Comparison of ENCODE assay signal across 10 cellular contexts in genomic region chr10:9608592-9608991, GRCh38.
A peak's percentile ranks its signal among the peaks of the same experiment; 100 is the strongest.
DNase-seq lines count a peak whose midpoint lies in the region; ATAC-seq and TF ChIP-seq lines count a peak whose summit lies in the region.
"Had no signal": no experiment of that assay in that cellular context is flagged by ENCODE, and none has a peak within 500 bp of the region (broad histone marks: within the 10 kb centered on the region; RNA-seq: fewer than 3 reads in every experiment).

No MANE protein-coding gene starts in this region.

- H3K4me3 Mint-ChIP-seq in natural killer cell: no peak overlapping the region
- H3K4me3 Mint-ChIP-seq: activated T-helper 1 cell treated with anti-CD3 and anti-CD28 coated beads, Interleukin-12 subunit alpha, Interleukin-12 subunit beta, Interleukin-2, Interleukin-4 antibody, amounts not matched to agents 30 ng/mL and 10 ng/mL and 1 ng/mL, durations not matched to agents 14 hours and 24 hours and 36 hours had no signal

- no peak overlapping the region for H3K27ac ChIP-seq in RWPE2 (ENCODE audit: poor library complexity, severe bottlenecking)
- H3K27ac ChIP-seq in effector memory CD4-positive, alpha-beta T cell (ENCODE audit: insufficient read depth, low read length, poor library complexity, severe bottlenecking): no peak overlapping the region
- H3K27ac ChIP-seq: WERI-Rb-1 had no signal

- no peak overlapping the region for H3K27ac Mint-ChIP-seq in natural killer cell
- H3K27ac Mint-ChIP-seq: activated T-helper 1 cell treated with anti-CD3 and anti-CD28 coated beads, Interleukin-12 subunit alpha, Interleukin-12 subunit beta, Interleukin-2, Interleukin-4 antibody, amounts not matched to agents 30 ng/mL and 10 ng/mL and 1 ng/mL, durations not matched to agents 14 hours and 24 hours and 36 hours had no signal

- ATAC-seq in RWPE2 (ENCODE audit: low read depth) (no peak), natural killer cell (no peak)

- H3K27me3 Mint-ChIP-seq in natural killer cell (ENCODE audit: low read depth in 2 of 2): no peaks in the 10 kb centered on the region

- H3K36me3 ChIP-seq in RWPE2 (ENCODE audit: low read depth): no peaks in the 10 kb centered on the region
- no peaks in the 10 kb centered on the region for H3K36me3 ChIP-seq in effector memory CD4-positive, alpha-beta T cell (ENCODE audit: control insufficient read depth, insufficient read depth, low read length)
- H3K36me3 ChIP-seq: WERI-Rb-1 had no signal

- TF ChIP-seq CTCF in GM12865 (IDR thresholded peaks at IDR 0.05; ENCODE audit: insufficient read depth, low read depth, low read length, missing control alignments) (peak; percentile 2), RWPE2 (IDR thresholded peaks at IDR 0.05; ENCODE audit: poor library complexity, severe bottlenecking) (peak; percentile 79), foreskin fibroblast (IDR thresholded peaks at IDR 0.05; ENCODE audit: low read depth, low read length) (peak; percentile 35), retinal pigment epithelial cell (conservative IDR thresholded peaks at IDR 0.05; ENCODE audit: low read depth, low read length) (peak; percentile 57), natural killer cell (IDR thresholded peaks at IDR 0.05) (no peak)

- H3K4me1 Mint-ChIP-seq in natural killer cell: no peaks in the 10 kb centered on the region

- H3K36me3 Mint-ChIP-seq in natural killer cell: no peaks in the 10 kb centered on the region

- peaks cover 2% of the 10 kb centered on the region in 2 donors for H3K9me3 Mint-ChIP-seq in natural killer cell
- H3K9me3 Mint-ChIP-seq: activated T-helper 1 cell treated with anti-CD3 and anti-CD28 coated beads, Interleukin-12 subunit alpha, Interleukin-12 subunit beta, Interleukin-2, Interleukin-4 antibody, amounts not matched to agents 30 ng/mL and 10 ng/mL and 1 ng/mL, durations not matched to agents 14 hours and 24 hours and 36 hours had no signal

- H3K4me3 ChIP-seq in GM12865 (ENCODE audit: low read depth, low read length) (no peak overlapping the region), RWPE2 (ENCODE audit: severe bottlenecking) (no peak overlapping the region), foreskin fibroblast (ENCODE audit: low read depth in 1 of 2, low read length in 2 of 2) (no peak overlapping the region), retinal pigment epithelial cell (ENCODE audit: low read length) (no peak overlapping the region)
- no peak overlapping the region for H3K4me3 ChIP-seq in effector memory CD4-positive, alpha-beta T cell (ENCODE audit: insufficient read depth, low read depth, low read length, poor library complexity, severe bottlenecking)

- no peaks in the 10 kb centered on the region for H3K27me3 ChIP-seq in RWPE2 (ENCODE audit: insufficient read depth, poor library complexity, severe bottlenecking)
- no peaks in the 10 kb centered on the region for H3K27me3 ChIP-seq in effector memory CD4-positive, alpha-beta T cell (replicated peaks; ENCODE audit: control insufficient read depth, insufficient read depth, low read length, poor library complexity, severe bottlenecking)

- DNase-seq in GM12865 (ENCODE audit: low read depth) (no peak), RWPE2 (ENCODE audit: low spot score) (no peak), foreskin fibroblast (peak in 1 of 2 donors; percentile 60), retinal pigment epithelial cell (ENCODE audit: low read depth) (no peak), globus pallidus (ENCODE audit: low spot score) (no peak), natural killer cell (no peak)
- DNase-seq in effector memory CD4-positive, alpha-beta T cell: no peak
- DNase-seq: stimulated activated CD4-positive, alpha-beta T cell treated with anti-CD3 and anti-CD28 coated beads, Interleukin-1b, Interleukin-23, amount 100 ng/mL, for 48 hours; WERI-Rb-1 had no signal

- H3K9me3 ChIP-seq in RWPE2 (ENCODE audit: severe bottlenecking): peaks cover 2% of the 10 kb centered on the region
- H3K9me3 ChIP-seq in effector memory CD4-positive, alpha-beta T cell (ENCODE audit: control insufficient read depth, low read length): no peaks in the 10 kb centered on the region

- intact Hi-C loops in natural killer cell (cut with micrococcal nuclease): no loop called here

- peaks cover 4% of the 10 kb centered on the region for H3K4me1 ChIP-seq in RWPE2 (ENCODE audit: insufficient read depth, poor library complexity, severe bottlenecking)
- H3K4me1 ChIP-seq in effector memory CD4-positive, alpha-beta T cell (ENCODE audit: control insufficient read depth, insufficient read depth, low read length, poor library complexity, severe bottlenecking): no peaks in the 10 kb centered on the region
